In genomic region chr17:50603340-50603739, GRCh38 we compare ENCODE assay signal across 1 cellular context.
TF ChIP-seq lines count a peak whose summit lies in the region.

No MANE protein-coding gene starts in this region.

TF ChIP-seq in H1, 55 proteins besides CTCF, POLR2A, EP300 and RAD21 (continued from another document):
- no peak for TF ChIP-seq TBP (IDR thresholded peaks at IDR 0.05; ENCODE audit: low read depth, low read length)
- TF ChIP-seq, protein P1, sequence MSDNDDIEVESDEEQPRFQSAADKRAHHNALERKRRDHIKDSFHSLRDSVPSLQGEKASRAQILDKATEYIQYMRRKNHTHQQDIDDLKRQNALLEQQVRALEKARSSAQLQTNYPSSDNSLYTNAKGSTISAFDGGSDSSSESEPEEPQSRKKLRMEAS (IDR thresholded peaks at IDR 0.05): no peak
